21 cellular contexts compared by ENCODE assay signal in the genomic region with DNA sequence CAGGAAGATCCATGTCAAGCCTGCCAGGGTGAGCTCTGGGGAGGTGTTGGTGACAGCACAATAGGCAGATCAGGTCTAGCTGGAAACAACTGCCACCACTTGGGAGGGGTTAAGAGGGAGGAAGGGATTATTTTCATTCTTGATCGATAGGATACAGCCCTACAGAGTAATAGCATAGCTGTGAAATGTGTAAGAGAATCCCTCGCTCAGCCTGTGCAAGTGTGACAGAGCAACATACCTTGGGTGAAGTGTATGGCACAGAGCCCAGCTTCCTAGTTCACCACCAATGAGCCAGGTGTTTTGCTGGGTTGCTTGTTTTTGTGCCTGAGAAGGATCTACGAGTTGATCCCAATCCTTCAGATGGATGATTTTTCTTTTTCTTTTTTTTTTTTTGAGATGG. TPM values are rescaled to one million over a fixed set of nuclear protein-coding genes. Genes with fewer than 3 reads are reported as not detected.
DNase-seq lines count a peak whose midpoint lies in the region; ATAC-seq and TF ChIP-seq lines count a peak whose summit lies in the region.
"Had no signal": no experiment of that assay in that cellular context is flagged by ENCODE, and none has a peak within 500 bp of the region (broad histone marks: within the 10 kb centered on the region; RNA-seq: fewer than 3 reads in every experiment).

No MANE protein-coding gene starts in this region.

- CTCF ChIA-PET in PC-3 (lab: Charles Lee): no interaction called here

- POLR2A ChIA-PET in PC-3 (lab: Charles Lee; ENCODE audit: unreplicated experiment): no interaction called here

- no peak for TF ChIP-seq POLR2A in heart left ventricle (IDR thresholded peaks at IDR 0.05)

- BruUV-seq in PC-3 (replicated peaks; lab: Mats Ljungman, UMichigan): no TSS peak

- H3K36me3 ChIP-seq in PC-3 (ENCODE audit: low read depth, low read length) (no peaks in the 10 kb centered on the region), heart left ventricle (no peaks in the 10 kb centered on the region)
- H3K36me3 ChIP-seq: left ventricle myocardium inferior, neural progenitor cell, tibial nerve had no signal

- H3K9me2 ChIP-seq in PC-3 (replicated peaks; ENCODE audit: low read length): no peaks in the 10 kb centered on the region

- WGBS in heart left ventricle, 4 donors: 68 to 75% (median 71%) methylated on average over 3 of the region's 3 CpGs

- H3K4me3 ChIP-seq in PC-3 (ENCODE audit: low read length): no peak overlapping the region
- H3K4me3 ChIP-seq in heart left ventricle: no peak overlapping the region
- H3K4me3 ChIP-seq: GM23248, left ventricle myocardium inferior, neural progenitor cell, tibial nerve had no signal

- H4K20me1 ChIP-seq in PC-3 (ENCODE audit: low read length): no peaks in the 10 kb centered on the region

- H3K4me1 ChIP-seq in PC-3 (ENCODE audit: insufficient read depth, low read length) (no peaks in the 10 kb centered on the region), heart left ventricle (no peaks in the 10 kb centered on the region)
- H3K4me1 ChIP-seq: left ventricle myocardium inferior, neural progenitor cell, tibial nerve had no signal

- no peaks in the 10 kb centered on the region for H3F3A ChIP-seq in PC-3 (ENCODE audit: low read length, unreplicated experiment)

- H3K79me2 ChIP-seq in PC-3 (ENCODE audit: low read length): no peaks in the 10 kb centered on the region

- ATAC-seq in PC-3: peak; percentile 67
- ATAC-seq in HG02852 (IDR thresholded peaks at IDR 0.05; ENCODE audit: unreplicated experiment): no peak
- no peak for ATAC-seq in heart left ventricle
- ATAC-seq: activated T-helper 17 cell treated with anti-CD3 and anti-CD28 coated beads, Interleukin-2, amount 50 U/mL, for 72 hours; Right ventricle myocardium inferior; T-cell had no signal

- H3K27me3 ChIP-seq in PC-3 (ENCODE audit: low read length) (no peaks in the 10 kb centered on the region), heart left ventricle (no peaks in the 10 kb centered on the region)
- H3K27me3 ChIP-seq: neural progenitor cell, tibial nerve had no signal

- intact Hi-C loops in PC-3 (cut with micrococcal nuclease) (no loop called here), heart left ventricle (cut with DNase I) (no loop called here)

- no peak overlapping the region for H3K4me2 ChIP-seq in PC-3 (ENCODE audit: low read length)
- H3K4me2 ChIP-seq: neural progenitor cell had no signal

- H3K9ac ChIP-seq in PC-3 (ENCODE audit: low read length): no peak overlapping the region
- H3K9ac ChIP-seq: GM23248, neural progenitor cell had no signal

- no peak for TF ChIP-seq CTCF in PC-3 (conservative IDR thresholded peaks at IDR 0.05; ENCODE audit: low read depth, low read length)
- TF ChIP-seq CTCF in heart left ventricle (IDR thresholded peaks at IDR 0.05): no peak

- H3K27ac ChIP-seq in PC-3 (ENCODE audit: low read length) (no peak overlapping the region), epithelial cell of prostate (no peak overlapping the region), heart left ventricle (no peak overlapping the region)
- H3K27ac ChIP-seq: C4-2B, GM23248, left ventricle myocardium inferior, neural progenitor cell, tibial nerve had no signal

- H2AFZ ChIP-seq in PC-3 (ENCODE audit: low read length): 0 out of 2 replicates have a peak overlapping the region, but pooled peaks have one; percentile 20
- H2AFZ ChIP-seq: GM23248, neural progenitor cell had no signal

- in situ Hi-C loops in G401 (cut with HindIII; ENCODE audit: low sequenced_read_pairs): no loop called here

- DNase-seq in DMS79 (lab: John Stamatoyannopoulos, UW) (peak; percentile 67), NCI-H2029 treated with DMSO at 0.1 percent for 48 hours (lab: John Stamatoyannopoulos, UW) (peak; percentile 92), PC-3 (peak; percentile 61), epithelial cell of prostate (ENCODE audit: low read depth, low spot score) (peak; percentile 31), G401 (ENCODE audit: low spot score) (no peak), T-helper 2 cell (no peak), heart left ventricle (no peak)
- DNase-seq: activated CD4-positive, alpha-beta T cell treated with anti-CD3 and anti-CD28 coated beads for 48 hours; glutamatergic neuron; GM23248; left ventricle myocardium inferior; NK-92 treated with Interleukin-12 subunit alpha and Interleukin-12 subunit beta, amount 100 ng/mL, for 24 hours; small intestine; stimulated activated CD4-positive, alpha-beta T cell treated with anti-CD3 and anti-CD28 coated beads, Interleukin-2, amount 100 ng/mL, for 48 hours; T-cell had no signal

- H3K9me3 ChIP-seq in PC-3 (ENCODE audit: low read length): no peaks in the 10 kb centered on the region
- H3K9me3 ChIP-seq in heart left ventricle: peaks cover 0 to 15% (median 0%) of the 10 kb centered on the region in 12 donors

RNA-seq across cellular contexts. Expression of a gene that starts 9.2 kb away (rescaled TPM):
- total RNA-seq in PC-3 (2014; rRNA removed) (19.5 and 39.7 TPM in 2 replicates), heart left ventricle (10 to 100 TPM; 14.4 to 43.0 (median 35.4) TPM)
- 6.1 and 9.6 TPM in 2 replicates for total RNA-seq in G401 (2014; rRNA removed; shearing (Covaris generic))
- 10 to 100 TPM in 1 of 2 donors, 1 to 10 TPM in 1; 5.4 to 17.8 TPM for polyA plus RNA-seq in heart left ventricle

Comparison
In these comparisons a context has a peak if more than half of its experiments do, and no peak if none do; other contexts are left out.
1. DNase-seq: peak in DMS79 (single experiment), NCI-H2029 treated with DMSO at 0.1 percent for 48 hours (single experiment), PC-3 (single experiment) and epithelial cell of prostate (single experiment); none in G401 (single experiment), T-helper 2 cell (0 of 5) and heart left ventricle (0 of 5).